27 cellular contexts compared by ENCODE assay signal in the genomic region with DNA sequence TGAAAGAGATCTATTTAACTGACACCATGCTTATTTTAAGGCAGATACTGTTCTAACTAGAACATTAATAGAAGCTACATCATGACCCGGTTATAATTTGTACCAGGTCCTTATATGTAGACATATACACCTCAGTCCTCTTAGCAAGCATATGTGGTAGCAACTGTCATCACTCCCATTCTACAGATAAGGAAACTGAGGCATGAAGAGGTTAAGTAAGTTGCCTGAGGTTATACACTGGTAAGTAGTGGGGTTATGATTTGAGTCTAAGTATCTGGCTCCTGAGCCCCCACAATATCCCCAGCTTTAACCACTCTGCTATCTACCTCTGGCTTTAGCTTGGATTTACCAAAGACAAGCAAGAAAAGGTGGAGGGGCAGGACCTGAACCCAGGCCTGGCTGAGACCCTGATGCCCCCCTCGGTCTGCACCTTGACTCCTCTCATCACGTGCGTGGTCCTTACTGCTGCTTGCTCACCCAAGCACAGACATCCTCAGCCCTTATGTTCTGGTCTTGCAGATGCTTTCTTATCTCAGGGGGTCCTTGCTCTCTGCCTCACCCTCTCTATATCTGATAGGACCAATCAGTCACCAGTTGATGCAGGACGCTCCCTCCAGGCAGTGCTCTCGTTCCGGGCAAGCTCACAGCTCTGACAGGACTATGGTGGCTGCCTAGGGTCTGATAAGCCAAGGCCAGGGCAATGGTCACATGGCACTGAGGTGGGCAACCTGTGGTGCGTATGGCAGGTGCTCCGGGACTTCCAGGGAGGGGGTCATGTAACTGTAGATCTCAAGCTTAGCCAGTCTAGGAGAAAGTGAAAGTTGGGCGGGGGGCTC. TPM values are rescaled to one million over a fixed set of nuclear protein-coding genes. Genes with fewer than 3 reads are reported as not detected.
DNase-seq lines count a peak whose midpoint lies in the region; ATAC-seq and TF ChIP-seq lines count a peak whose summit lies in the region.
"Had no signal": no experiment of that assay in that cellular context is flagged by ENCODE, and none has a peak within 500 bp of the region (broad histone marks: within the 10 kb centered on the region; RNA-seq: fewer than 3 reads in every experiment).

No MANE protein-coding gene starts in this region.

- CTCF ChIA-PET in activated CD8-positive, alpha-beta T cell treated with anti-CD3 and anti-CD28 coated beads, Interleukin-2, amount 10 ng/mL, durations not matched to agents 7 days and 5 days (lab: Charles Lee), result interaction anchor here (0.7 to 1.6 kb wide), 2 partner anchors 53 kb away, joined by 3 to 7 read pairs; no protein-coding TSS in a partner anchor
- CTCF ChIA-PET in naive thymus-derived CD4-positive, alpha-beta T cell (lab: Charles Lee), result interaction anchor here (1.3 kb wide), 1 partner anchor 158 kb away, joined by 3 read pairs; no protein-coding TSS in a partner anchor

- DNase-seq in left ventricle myocardium inferior (no peak), cardiac septum (ENCODE audit: low spot score) (no peak), osteocyte (ENCODE audit: extremely low spot score, unreplicated experiment) (no peak), AG08396 (ENCODE audit: low spot score) (no peak), H7 (no peak)
- DNase-seq in activated CD8-positive, alpha-beta T cell treated with anti-CD3 and anti-CD28 coated beads, Interleukin-2, amount 10 ng/mL, durations not matched to agents 7 days and 5 days, result no peak
- DNase-seq in naive thymus-derived CD4-positive, alpha-beta T cell, result no peak
- DNase-seq: activated B cell treated with CpG ODN at 0.5 μM for 24 hours; activated naive CD4-positive, alpha-beta T cell treated with Interleukin-2 at 50 U/mL for 16 hours; activated T-cell treated with anti-CD3 and anti-CD28 coated beads, Interleukin-2, amount 50 U/mL, for 72 hours; DMS53; effector CD4-positive, alpha-beta T cell; GDM1; natural killer cell; NCI-H1105; NCI-H187 treated with DMSO at 0.1 percent for 48 hours; NCI-H526 treated with DMSO at 0.1 percent for 48 hours; Peyer's patch; stimulated activated CD4-positive, alpha-beta T cell treated with anti-CD3 and anti-CD28 coated beads, Interleukin-15, amount 100 ng/mL, for 24 hours; stimulated activated naive B cell treated with anti-CD40 and anti-IgM and Interleukin-4, amounts not matched to agents 10 μg/mL and 1 μg/mL and 100 μg/mL, for 72 hours; T-cell had no signal

- H3K27me3 Mint-ChIP-seq in osteocyte (ENCODE audit: unreplicated experiment), result no peaks in the 10 kb centered on the region
- H3K27me3 Mint-ChIP-seq in activated CD8-positive, alpha-beta T cell treated with anti-CD3 and anti-CD28 coated beads, Interleukin-2, amount 10 ng/mL, durations not matched to agents 7 days and 5 days (ENCODE audit: low read depth), result peaks cover 23% of the 10 kb centered on the region
- H3K27me3 Mint-ChIP-seq in naive thymus-derived CD4-positive, alpha-beta T cell, result peaks cover 20 to 41% (median 32%) of the 10 kb centered on the region in 5 donors

- no peak for ATAC-seq in activated CD8-positive, alpha-beta T cell treated with anti-CD3 and anti-CD28 coated beads, Interleukin-2, amount 10 ng/mL, durations not matched to agents 7 days and 5 days
- no peak for ATAC-seq in naive thymus-derived CD4-positive, alpha-beta T cell
- ATAC-seq: activated T-cell treated with anti-CD3 and anti-CD28 coated beads, Interleukin-2, amount 50 U/mL, for 72 hours; natural killer cell; stimulated activated naive B cell treated with anti-CD40 and anti-IgM and Interleukin-4, amounts not matched to agents 10 μg/mL and 1 μg/mL and 100 μg/mL, for 72 hours; T-cell had no signal

- peaks cover 84% of the 10 kb centered on the region for H3K4me1 Mint-ChIP-seq in osteocyte (ENCODE audit: unreplicated experiment)
- H3K4me1 Mint-ChIP-seq in activated CD8-positive, alpha-beta T cell treated with anti-CD3 and anti-CD28 coated beads, Interleukin-2, amount 10 ng/mL, durations not matched to agents 7 days and 5 days (ENCODE audit: low read depth), result peaks cover 27% of the 10 kb centered on the region
- peaks cover 9 to 26% (median 19%) of the 10 kb centered on the region in 7 donors for H3K4me1 Mint-ChIP-seq in naive thymus-derived CD4-positive, alpha-beta T cell

- H3K4me1 ChIP-seq in left ventricle myocardium inferior, result peaks cover 100% of the 10 kb centered on the region
- peaks cover 38% of the 10 kb centered on the region for H3K4me1 ChIP-seq in iPS-20b (ENCODE audit: insufficient read depth, low read length)
- peaks cover 0 to 7% of the 10 kb centered on the region in 2 donors for H3K4me1 ChIP-seq in naive thymus-derived CD4-positive, alpha-beta T cell (ENCODE audit: control insufficient read depth in 2 of 2, insufficient read depth in 2 of 2, low read length in 2 of 2)
- H3K4me1 ChIP-seq: HAP-1, parathyroid adenoma had no signal

- no peak for TF ChIP-seq CTCF in left ventricle myocardium inferior (IDR thresholded peaks at IDR 0.05; ENCODE audit: borderline replicate concordance)
- TF ChIP-seq CTCF in osteocyte (IDR thresholded peaks at IDR 0.05), result no peak

- no peak overlapping the region for H3K4me3 ChIP-seq in left ventricle myocardium inferior
- no peak overlapping the region for H3K4me3 ChIP-seq in iPS-20b (ENCODE audit: low read length)
- H3K4me3 ChIP-seq in naive thymus-derived CD4-positive, alpha-beta T cell (ENCODE audit: low read length), result no peak overlapping the region
- H3K4me3 ChIP-seq in H7 (ENCODE audit: insufficient read depth, low read depth, low read length), result no peak overlapping the region
- H3K4me3 ChIP-seq: A549, HAP-1, Peyer's patch had no signal

- H3K4me3 Mint-ChIP-seq in osteocyte (ENCODE audit: unreplicated experiment), result no peak overlapping the region
- H3K4me3 Mint-ChIP-seq in activated CD8-positive, alpha-beta T cell treated with anti-CD3 and anti-CD28 coated beads, Interleukin-2, amount 10 ng/mL, durations not matched to agents 7 days and 5 days, result no peak overlapping the region
- H3K4me3 Mint-ChIP-seq in naive thymus-derived CD4-positive, alpha-beta T cell, result no peak overlapping the region
- H3K4me3 Mint-ChIP-seq: activated B cell treated with CpG ODN at 0.5 μM for 24 hours; activated T-cell treated with anti-CD3 and anti-CD28 coated beads, Interleukin-2, amount 50 U/mL, for 72 hours; natural killer cell; stimulated activated naive B cell treated with anti-CD40 and anti-IgM and Interleukin-4, amounts not matched to agents 10 μg/mL and 1 μg/mL and 100 μg/mL, for 72 hours; T-cell had no signal

- peak overlapping the region; percentile 95 for H3K27ac Mint-ChIP-seq in osteocyte (ENCODE audit: unreplicated experiment)
- no peak overlapping the region for H3K27ac Mint-ChIP-seq in activated CD8-positive, alpha-beta T cell treated with anti-CD3 and anti-CD28 coated beads, Interleukin-2, amount 10 ng/mL, durations not matched to agents 7 days and 5 days
- no peak overlapping the region for H3K27ac Mint-ChIP-seq in naive thymus-derived CD4-positive, alpha-beta T cell
- H3K27ac Mint-ChIP-seq: activated B cell treated with CpG ODN at 0.5 μM for 24 hours; activated T-cell treated with anti-CD3 and anti-CD28 coated beads, Interleukin-2, amount 50 U/mL, for 72 hours; natural killer cell; stimulated activated naive B cell treated with anti-CD40 and anti-IgM and Interleukin-4, amounts not matched to agents 10 μg/mL and 1 μg/mL and 100 μg/mL, for 72 hours; T-cell had no signal

- intact Hi-C loops in left ventricle myocardium inferior (cut with micrococcal nuclease), result no loop called here
- intact Hi-C loops in cardiac septum (cut with DNase I), result loop anchor here (5.0 kb wide), 1 partner anchor 230 kb away; a partner anchor contains a TSS
- intact Hi-C loops in naive thymus-derived CD4-positive, alpha-beta T cell (cut with micrococcal nuclease), result no loop called here

- no peaks in the 10 kb centered on the region for H3K36me3 Mint-ChIP-seq in osteocyte (ENCODE audit: unreplicated experiment)
- no peaks in the 10 kb centered on the region for H3K36me3 Mint-ChIP-seq in activated CD8-positive, alpha-beta T cell treated with anti-CD3 and anti-CD28 coated beads, Interleukin-2, amount 10 ng/mL, durations not matched to agents 7 days and 5 days (ENCODE audit: low read depth)
- peaks cover 0 to 4% (median 0%) of the 10 kb centered on the region in 5 donors for H3K36me3 Mint-ChIP-seq in naive thymus-derived CD4-positive, alpha-beta T cell
- H3K36me3 Mint-ChIP-seq: brain, natural killer cell, T-cell had no signal

- H3K9me3 ChIP-seq in left ventricle myocardium inferior (replicated peaks) (no peaks in the 10 kb centered on the region), iPS-20b (ENCODE audit: insufficient read depth, low read depth, low read length) (no peaks in the 10 kb centered on the region)
- H3K9me3 ChIP-seq in naive thymus-derived CD4-positive, alpha-beta T cell (ENCODE audit: control insufficient read depth in 2 of 3, low read length in 3 of 3), result peaks cover 0 to under 1% (median 0%) of the 10 kb centered on the region in 3 experiments
- H3K9me3 ChIP-seq: A549, HAP-1 had no signal

- H3K27me3 ChIP-seq in left ventricle myocardium inferior (ENCODE audit: low read depth) (peaks cover 13% of the 10 kb centered on the region), iPS-20b (ENCODE audit: insufficient read depth, low read length) (peaks cover 39% of the 10 kb centered on the region), H7 (ENCODE audit: control insufficient read depth, insufficient read depth, low read length) (peaks cover 19% of the 10 kb centered on the region)
- H3K27me3 ChIP-seq in naive thymus-derived CD4-positive, alpha-beta T cell (ENCODE audit: control insufficient read depth in 2 of 2, insufficient read depth in 2 of 2, low read length in 2 of 2), result no peaks in the 10 kb centered on the region
- H3K27me3 ChIP-seq: Peyer's patch had no signal

- no peaks in the 10 kb centered on the region for H3K9me3 Mint-ChIP-seq in osteocyte (ENCODE audit: unreplicated experiment)
- no peaks in the 10 kb centered on the region for H3K9me3 Mint-ChIP-seq in activated CD8-positive, alpha-beta T cell treated with anti-CD3 and anti-CD28 coated beads, Interleukin-2, amount 10 ng/mL, durations not matched to agents 7 days and 5 days (ENCODE audit: insufficient read depth)
- peaks cover 0 to 5% (median 0%) of the 10 kb centered on the region in 11 donors for H3K9me3 Mint-ChIP-seq in naive thymus-derived CD4-positive, alpha-beta T cell
- H3K9me3 Mint-ChIP-seq: activated B cell treated with CpG ODN at 0.5 μM for 24 hours; activated T-cell treated with anti-CD3 and anti-CD28 coated beads, Interleukin-2, amount 50 U/mL, for 72 hours; natural killer cell; T-cell had no signal

- H3K27ac ChIP-seq in left ventricle myocardium inferior (replicated peaks) (peak overlapping the region; percentile 91), iPS-20b (ENCODE audit: low read length) (no peak overlapping the region)
- H3K27ac ChIP-seq in naive thymus-derived CD4-positive, alpha-beta T cell (ENCODE audit: low read depth, low read length), result no peak overlapping the region
- H3K27ac ChIP-seq: epithelial cell of prostate, parathyroid adenoma had no signal

- POLR2A ChIA-PET in activated CD8-positive, alpha-beta T cell treated with anti-CD3 and anti-CD28 coated beads, Interleukin-2, amount 10 ng/mL, durations not matched to agents 7 days and 5 days (lab: Charles Lee), result no interaction called here
- POLR2A ChIA-PET in naive thymus-derived CD4-positive, alpha-beta T cell (lab: Charles Lee), result no interaction called here

- H3K36me3 ChIP-seq in left ventricle myocardium inferior (no peaks in the 10 kb centered on the region), iPS-20b (ENCODE audit: insufficient read depth, low read depth, low read length) (no peaks in the 10 kb centered on the region), H7 (replicated peaks; ENCODE audit: control insufficient read depth, insufficient read depth, low read length) (no peaks in the 10 kb centered on the region; the same call in 1 of the 2 replicates)
- H3K36me3 ChIP-seq in naive thymus-derived CD4-positive, alpha-beta T cell (ENCODE audit: control insufficient read depth in 2 of 3, insufficient read depth in 3 of 3, low read length in 3 of 3), result no peaks in the 10 kb centered on the region
- H3K36me3 ChIP-seq: HAP-1, Peyer's patch had no signal

- H3K9ac ChIP-seq in iPS-20b (ENCODE audit: low read depth, low read length), result peak overlapping the region; percentile 82; the same call in 1 of the 2 replicates
- H3K9ac ChIP-seq: parathyroid adenoma had no signal

RNA-seq across cellular contexts. Expression of a gene that starts 4.0 kb away (rescaled TPM):
- 48.2 TPM for total RNA-seq in left ventricle myocardium inferior
- 82.8 TPM for total RNA-seq in cardiac septum
- total RNA-seq in osteocyte, result 68.8 and 72.0 TPM in 2 replicates
- total RNA-seq in activated CD8-positive, alpha-beta T cell treated with anti-CD3 and anti-CD28 coated beads, Interleukin-2, amount 10 ng/mL, durations not matched to agents 7 days and 5 days, result 1 to 10 TPM; 3.4 to 4.7 TPM
- total RNA-seq in naive thymus-derived CD4-positive, alpha-beta T cell, result 10 to 100 TPM in 1 of 5 experiments, 1 to 10 TPM in 1, under 1 TPM in 3; 0.14 to 28.2 (median 0.32) TPM
- polyA plus RNA-seq in naive thymus-derived CD4-positive, alpha-beta T cell, result not detected
- 7.4 and 9.5 TPM in 2 replicates for total RNA-seq in H7 (2014; rRNA removed; shearing (Covaris generic))
